Comparison of ENCODE assay signal across 1 cellular context in the genomic region with DNA sequence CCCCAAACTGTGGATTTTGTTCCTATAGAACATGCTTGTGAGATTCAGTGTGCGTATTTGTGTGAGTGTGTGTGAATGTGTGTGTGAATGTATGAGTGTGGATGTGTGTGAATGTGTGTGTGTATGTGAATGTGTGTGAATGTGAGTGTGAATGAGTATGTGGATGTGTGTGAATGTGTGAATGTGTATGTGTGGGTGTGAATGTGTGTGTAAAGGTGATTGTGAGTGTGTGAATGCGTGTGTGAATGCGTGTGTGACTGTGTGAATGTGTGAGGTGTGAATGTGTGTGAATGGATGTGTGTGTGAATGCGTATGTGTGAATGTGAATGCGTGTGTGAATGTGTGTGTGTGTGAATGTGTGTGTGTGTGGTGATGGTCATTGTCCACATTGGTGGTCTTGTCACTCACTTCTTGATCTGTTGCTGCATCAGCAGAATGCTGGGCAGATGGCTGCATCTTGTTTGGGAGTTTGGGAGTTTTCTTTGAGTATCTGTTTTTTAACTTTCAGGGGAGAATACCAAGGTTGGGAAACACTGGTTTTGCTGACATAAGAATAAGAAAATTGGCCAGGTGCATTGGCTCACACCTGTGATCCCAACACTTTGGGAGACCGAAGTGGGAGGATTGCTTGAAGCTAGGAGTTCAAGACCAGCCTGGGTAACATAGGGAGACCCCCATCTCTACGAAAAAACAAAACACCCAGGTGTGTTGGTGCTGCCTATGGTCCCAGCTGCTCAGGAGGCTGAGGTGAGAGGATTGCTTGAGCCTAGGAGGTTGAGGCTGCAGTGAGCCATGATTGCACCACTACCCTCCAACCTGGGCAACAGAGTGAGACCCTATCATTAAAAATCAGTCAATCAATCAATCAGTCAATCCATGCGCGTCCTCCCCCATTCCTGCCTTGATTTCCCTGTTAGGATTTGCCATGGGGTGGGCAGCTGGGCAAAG.
TF ChIP-seq lines count a peak whose summit lies in the region.

No MANE protein-coding gene starts in this region.

TF ChIP-seq in HepG2, 621 proteins besides CTCF, POLR2A, EP300 and RAD21 (continued from another document):
- TF ChIP-seq, protein P1, sequence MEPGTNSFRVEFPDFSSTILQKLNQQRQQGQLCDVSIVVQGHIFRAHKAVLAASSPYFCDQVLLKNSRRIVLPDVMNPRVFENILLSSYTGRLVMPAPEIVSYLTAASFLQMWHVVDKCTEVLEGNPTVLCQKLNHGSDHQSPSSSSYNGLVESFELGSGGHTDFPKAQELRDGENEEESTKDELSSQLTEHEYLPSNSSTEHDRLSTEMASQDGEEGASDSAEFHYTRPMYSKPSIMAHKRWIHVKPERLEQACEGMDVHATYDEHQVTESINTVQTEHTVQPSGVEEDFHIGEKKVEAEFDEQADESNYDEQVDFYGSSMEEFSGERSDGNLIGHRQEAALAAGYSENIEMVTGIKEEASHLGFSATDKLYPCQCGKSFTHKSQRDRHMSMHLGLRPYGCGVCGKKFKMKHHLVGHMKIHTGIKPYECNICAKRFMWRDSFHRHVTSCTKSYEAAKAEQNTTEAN (CRISPR knock-in tag; conservative IDR thresholded peaks at IDR 0.05) = peak; percentile 22; the same call in 1 of the 2 replicates
- TF ChIP-seq NFKBIZ (CRISPR knock-in tag; IDR thresholded peaks at IDR 0.05) (no peak), MAFK (conservative IDR thresholded peaks at IDR 0.05 in 1 of 2, IDR thresholded peaks at IDR 0.05 in 1 of 2; ENCODE audit: low read length in 2 of 2) (peak; percentile 47 to 52; a peak in 3 of 4 replicates), IKZF1 (IDR thresholded peaks at IDR 0.05) (0 out of 2 replicates have a peak, but pooled peaks have one; percentile 84), ZNF121 (CRISPR knock-in tag; IDR thresholded peaks at IDR 0.05) (peak; percentile 85), CENPT (CRISPR knock-in tag; IDR thresholded peaks at IDR 0.05; ENCODE audit: low read depth) (no peak)
- TF ChIP-seq, protein P2, sequence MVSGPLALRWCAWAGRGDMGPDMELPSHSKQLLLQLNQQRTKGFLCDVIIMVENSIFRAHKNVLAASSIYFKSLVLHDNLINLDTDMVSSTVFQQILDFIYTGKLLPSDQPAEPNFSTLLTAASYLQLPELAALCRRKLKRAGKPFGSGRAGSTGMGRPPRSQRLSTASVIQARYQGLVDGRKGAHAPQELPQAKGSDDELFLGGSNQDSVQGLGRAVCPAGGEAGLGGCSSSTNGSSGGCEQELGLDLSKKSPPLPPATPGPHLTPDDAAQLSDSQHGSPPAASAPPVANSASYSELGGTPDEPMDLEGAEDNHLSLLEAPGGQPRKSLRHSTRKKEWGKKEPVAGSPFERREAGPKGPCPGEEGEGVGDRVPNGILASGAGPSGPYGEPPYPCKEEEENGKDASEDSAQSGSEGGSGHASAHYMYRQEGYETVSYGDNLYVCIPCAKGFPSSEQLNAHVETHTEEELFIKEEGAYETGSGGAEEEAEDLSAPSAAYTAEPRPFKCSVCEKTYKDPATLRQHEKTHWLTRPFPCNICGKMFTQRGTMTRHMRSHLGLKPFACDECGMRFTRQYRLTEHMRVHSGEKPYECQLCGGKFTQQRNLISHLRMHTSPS (CRISPR knock-in tag; IDR thresholded peaks at IDR 0.05; ENCODE audit: low read depth) = 0 out of 2 replicates have a peak, but pooled peaks have one; percentile 61
- TF ChIP-seq, protein P3, sequence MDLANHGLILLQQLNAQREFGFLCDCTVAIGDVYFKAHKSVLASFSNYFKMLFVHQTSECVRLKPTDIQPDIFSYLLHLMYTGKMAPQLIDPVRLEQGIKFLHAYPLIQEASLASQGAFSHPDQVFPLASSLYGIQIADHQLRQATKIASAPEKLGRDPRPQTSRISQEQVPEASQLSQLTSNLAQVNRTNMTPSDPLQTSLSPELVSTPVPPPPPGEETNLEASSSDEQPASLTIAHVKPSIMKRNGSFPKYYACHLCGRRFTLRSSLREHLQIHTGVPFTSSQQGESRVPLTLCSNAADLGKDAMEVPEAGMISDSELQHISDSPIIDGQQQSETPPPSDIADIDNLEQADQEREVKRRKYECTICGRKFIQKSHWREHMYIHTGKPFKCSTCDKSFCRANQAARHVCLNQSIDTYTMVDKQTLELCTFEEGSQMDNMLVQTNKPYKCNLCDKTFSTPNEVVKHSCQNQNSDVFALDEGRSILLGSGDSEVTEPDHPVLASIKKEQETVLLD (CRISPR knock-in tag; IDR thresholded peaks at IDR 0.05; ENCODE audit: low read depth) = no peak
- TF ChIP-seq, protein P4, sequence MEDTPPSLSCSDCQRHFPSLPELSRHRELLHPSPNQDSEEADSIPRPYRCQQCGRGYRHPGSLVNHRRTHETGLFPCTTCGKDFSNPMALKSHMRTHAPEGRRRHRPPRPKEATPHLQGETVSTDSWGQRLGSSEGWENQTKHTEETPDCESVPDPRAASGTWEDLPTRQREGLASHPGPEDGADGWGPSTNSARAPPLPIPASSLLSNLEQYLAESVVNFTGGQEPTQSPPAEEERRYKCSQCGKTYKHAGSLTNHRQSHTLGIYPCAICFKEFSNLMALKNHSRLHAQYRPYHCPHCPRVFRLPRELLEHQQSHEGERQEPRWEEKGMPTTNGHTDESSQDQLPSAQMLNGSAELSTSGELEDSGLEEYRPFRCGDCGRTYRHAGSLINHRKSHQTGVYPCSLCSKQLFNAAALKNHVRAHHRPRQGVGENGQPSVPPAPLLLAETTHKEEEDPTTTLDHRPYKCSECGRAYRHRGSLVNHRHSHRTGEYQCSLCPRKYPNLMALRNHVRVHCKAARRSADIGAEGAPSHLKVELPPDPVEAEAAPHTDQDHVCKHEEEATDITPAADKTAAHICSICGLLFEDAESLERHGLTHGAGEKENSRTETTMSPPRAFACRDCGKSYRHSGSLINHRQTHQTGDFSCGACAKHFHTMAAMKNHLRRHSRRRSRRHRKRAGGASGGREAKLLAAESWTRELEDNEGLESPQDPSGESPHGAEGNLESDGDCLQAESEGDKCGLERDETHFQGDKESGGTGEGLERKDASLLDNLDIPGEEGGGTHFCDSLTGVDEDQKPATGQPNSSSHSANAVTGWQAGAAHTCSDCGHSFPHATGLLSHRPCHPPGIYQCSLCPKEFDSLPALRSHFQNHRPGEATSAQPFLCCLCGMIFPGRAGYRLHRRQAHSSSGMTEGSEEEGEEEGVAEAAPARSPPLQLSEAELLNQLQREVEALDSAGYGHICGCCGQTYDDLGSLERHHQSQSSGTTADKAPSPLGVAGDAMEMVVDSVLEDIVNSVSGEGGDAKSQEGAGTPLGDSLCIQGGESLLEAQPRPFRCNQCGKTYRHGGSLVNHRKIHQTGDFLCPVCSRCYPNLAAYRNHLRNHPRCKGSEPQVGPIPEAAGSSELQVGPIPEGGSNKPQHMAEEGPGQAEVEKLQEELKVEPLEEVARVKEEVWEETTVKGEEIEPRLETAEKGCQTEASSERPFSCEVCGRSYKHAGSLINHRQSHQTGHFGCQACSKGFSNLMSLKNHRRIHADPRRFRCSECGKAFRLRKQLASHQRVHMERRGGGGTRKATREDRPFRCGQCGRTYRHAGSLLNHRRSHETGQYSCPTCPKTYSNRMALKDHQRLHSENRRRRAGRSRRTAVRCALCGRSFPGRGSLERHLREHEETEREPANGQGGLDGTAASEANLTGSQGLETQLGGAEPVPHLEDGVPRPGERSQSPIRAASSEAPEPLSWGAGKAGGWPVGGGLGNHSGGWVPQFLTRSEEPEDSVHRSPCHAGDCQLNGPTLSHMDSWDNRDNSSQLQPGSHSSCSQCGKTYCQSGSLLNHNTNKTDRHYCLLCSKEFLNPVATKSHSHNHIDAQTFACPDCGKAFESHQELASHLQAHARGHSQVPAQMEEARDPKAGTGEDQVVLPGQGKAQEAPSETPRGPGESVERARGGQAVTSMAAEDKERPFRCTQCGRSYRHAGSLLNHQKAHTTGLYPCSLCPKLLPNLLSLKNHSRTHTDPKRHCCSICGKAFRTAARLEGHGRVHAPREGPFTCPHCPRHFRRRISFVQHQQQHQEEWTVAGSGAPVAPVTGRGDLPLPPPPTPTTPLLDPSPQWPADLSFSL (CRISPR knock-in tag; IDR thresholded peaks at IDR 0.05) = peak; percentile 47; the same call in 1 of the 2 replicates
- TF ChIP-seq, protein P5, sequence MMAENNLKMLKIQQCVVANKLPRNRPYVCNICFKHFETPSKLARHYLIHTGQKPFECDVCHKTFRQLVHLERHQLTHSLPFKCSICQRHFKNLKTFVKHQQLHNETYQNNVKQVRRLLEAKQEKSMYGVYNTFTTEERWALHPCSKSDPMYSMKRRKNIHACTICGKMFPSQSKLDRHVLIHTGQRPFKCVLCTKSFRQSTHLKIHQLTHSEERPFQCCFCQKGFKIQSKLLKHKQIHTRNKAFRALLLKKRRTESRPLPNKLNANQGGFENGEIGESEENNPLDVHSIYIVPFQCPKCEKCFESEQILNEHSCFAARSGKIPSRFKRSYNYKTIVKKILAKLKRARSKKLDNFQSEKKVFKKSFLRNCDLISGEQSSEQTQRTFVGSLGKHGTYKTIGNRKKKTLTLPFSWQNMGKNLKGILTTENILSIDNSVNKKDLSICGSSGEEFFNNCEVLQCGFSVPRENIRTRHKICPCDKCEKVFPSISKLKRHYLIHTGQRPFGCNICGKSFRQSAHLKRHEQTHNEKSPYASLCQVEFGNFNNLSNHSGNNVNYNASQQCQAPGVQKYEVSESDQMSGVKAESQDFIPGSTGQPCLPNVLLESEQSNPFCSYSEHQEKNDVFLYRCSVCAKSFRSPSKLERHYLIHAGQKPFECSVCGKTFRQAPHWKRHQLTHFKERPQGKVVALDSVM (CRISPR knock-in tag; IDR thresholded peaks at IDR 0.05) = peak; percentile 77
